Comparison of ENCODE assay signal across 1 cellular context in genomic region chr11:72685560-72686480, GRCh38.
TF ChIP-seq lines count a peak whose summit lies in the region.

No MANE protein-coding gene starts in this region.

TF ChIP-seq in GM23338, 12 proteins besides CTCF, POLR2A, EP300 and RAD21 (continued from another document):
- no peak for TF ChIP-seq REST (IDR thresholded peaks at IDR 0.05; ENCODE audit: unreplicated experiment)
- TF ChIP-seq EZH2phosphoT487 (IDR thresholded peaks at IDR 0.05; ENCODE audit: unreplicated experiment): no peak
- TF ChIP-seq STAT1 (IDR thresholded peaks at IDR 0.05; ENCODE audit: unreplicated experiment): no peak
- no peak for TF ChIP-seq POLR2AphosphoS5 (IDR thresholded peaks at IDR 0.05; ENCODE audit: low read depth)
